In the genomic region with DNA sequence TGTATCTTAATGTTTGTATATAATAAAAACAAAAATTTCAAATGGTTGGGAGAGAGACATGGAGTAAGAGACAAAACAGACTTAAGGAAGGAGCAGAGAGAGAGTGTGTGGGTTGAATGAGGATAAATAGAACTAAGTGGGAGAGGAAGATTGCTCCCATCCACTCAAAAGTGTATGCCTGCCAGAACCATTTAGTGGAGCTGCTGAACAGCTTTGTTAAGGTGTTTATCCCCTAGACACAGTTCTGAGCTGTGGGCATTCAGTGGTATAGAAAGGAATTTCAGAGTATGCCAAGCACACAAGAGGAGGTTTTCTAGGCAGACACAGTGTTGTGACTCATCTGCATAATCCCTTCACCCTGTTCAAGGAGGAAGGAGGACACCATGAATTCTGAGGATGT, we compare ENCODE assay signal across 1 cellular context.
TF ChIP-seq lines count a peak whose summit lies in the region.

No MANE protein-coding gene starts in this region.

TF ChIP-seq in GM23338, 12 proteins besides CTCF, POLR2A, EP300 and RAD21 (continued from another document):
- TF ChIP-seq, protein P1, sequence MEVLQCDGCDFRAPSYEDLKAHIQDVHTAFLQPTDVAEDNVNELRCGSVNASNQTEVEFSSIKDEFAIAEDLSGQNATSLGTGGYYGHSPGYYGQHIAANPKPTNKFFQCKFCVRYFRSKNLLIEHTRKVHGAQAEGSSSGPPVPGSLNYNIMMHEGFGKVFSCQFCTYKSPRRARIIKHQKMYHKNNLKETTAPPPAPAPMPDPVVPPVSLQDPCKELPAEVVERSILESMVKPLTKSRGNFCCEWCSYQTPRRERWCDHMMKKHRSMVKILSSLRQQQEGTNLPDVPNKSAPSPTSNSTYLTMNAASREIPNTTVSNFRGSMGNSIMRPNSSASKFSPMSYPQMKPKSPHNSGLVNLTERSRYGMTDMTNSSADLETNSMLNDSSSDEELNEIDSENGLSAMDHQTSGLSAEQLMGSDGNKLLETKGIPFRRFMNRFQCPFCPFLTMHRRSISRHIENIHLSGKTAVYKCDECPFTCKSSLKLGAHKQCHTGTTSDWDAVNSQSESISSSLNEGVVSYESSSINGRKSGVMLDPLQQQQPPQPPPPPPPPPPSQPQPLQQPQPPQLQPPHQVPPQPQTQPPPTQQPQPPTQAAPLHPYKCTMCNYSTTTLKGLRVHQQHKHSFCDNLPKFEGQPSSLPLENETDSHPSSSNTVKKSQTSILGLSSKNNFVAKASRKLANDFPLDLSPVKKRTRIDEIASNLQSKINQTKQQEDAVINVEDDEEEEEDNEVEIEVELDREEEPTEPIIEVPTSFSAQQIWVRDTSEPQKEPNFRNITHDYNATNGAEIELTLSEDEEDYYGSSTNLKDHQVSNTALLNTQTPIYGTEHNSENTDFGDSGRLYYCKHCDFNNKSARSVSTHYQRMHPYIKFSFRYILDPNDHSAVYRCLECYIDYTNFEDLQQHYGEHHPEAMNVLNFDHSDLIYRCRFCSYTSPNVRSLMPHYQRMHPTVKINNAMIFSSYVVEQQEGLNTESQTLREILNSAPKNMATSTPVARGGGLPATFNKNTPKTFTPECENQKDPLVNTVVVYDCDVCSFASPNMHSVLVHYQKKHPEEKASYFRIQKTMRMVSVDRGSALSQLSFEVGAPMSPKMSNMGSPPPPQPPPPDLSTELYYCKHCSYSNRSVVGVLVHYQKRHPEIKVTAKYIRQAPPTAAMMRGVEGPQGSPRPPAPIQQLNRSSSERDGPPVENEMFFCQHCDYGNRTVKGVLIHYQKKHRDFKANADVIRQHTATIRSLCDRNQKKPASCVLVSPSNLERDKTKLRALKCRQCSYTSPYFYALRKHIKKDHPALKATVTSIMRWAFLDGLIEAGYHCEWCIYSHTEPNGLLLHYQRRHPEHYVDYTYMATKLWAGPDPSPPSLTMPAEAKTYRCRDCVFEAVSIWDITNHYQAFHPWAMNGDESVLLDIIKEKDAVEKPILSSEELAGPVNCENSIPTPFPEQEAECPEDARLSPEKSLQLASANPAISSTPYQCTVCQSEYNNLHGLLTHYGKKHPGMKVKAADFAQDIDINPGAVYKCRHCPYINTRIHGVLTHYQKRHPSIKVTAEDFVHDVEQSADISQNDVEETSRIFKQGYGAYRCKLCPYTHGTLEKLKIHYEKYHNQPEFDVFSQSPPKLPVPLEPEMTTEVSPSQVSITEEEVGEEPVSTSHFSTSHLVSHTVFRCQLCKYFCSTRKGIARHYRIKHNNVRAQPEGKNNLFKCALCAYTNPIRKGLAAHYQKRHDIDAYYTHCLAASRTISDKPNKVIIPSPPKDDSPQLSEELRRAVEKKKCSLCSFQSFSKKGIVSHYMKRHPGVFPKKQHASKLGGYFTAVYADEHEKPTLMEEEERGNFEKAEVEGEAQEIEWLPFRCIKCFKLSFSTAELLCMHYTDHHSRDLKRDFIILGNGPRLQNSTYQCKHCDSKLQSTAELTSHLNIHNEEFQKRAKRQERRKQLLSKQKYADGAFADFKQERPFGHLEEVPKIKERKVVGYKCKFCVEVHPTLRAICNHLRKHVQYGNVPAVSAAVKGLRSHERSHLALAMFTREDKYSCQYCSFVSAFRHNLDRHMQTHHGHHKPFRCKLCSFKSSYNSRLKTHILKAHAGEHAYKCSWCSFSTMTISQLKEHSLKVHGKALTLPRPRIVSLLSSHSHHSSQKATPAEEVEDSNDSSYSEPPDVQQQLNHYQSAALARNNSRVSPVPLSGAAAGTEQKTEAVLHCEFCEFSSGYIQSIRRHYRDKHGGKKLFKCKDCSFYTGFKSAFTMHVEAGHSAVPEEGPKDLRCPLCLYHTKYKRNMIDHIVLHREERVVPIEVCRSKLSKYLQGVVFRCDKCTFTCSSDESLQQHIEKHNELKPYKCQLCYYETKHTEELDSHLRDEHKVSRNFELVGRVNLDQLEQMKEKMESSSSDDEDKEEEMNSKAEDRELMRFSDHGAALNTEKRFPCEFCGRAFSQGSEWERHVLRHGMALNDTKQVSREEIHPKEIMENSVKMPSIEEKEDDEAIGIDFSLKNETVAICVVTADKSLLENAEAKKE (CRISPR knock-in tag; IDR thresholded peaks at IDR 0.05) = no peak
- no peak for TF ChIP-seq JUNB (IDR thresholded peaks at IDR 0.05; ENCODE audit: unreplicated experiment)
- TF ChIP-seq EZH2 (IDR thresholded peaks at IDR 0.05; ENCODE audit: low read depth, unreplicated experiment) = no peak
